8 cellular contexts compared by ENCODE assay signal in genomic region chr12:64404470-64405446, GRCh38. TPM values are rescaled to one million over a fixed set of nuclear protein-coding genes. Genes with fewer than 3 reads are reported as not detected.
DNase-seq lines count a peak whose midpoint lies in the region; ATAC-seq and TF ChIP-seq lines count a peak whose summit lies in the region.

No MANE protein-coding gene starts in this region.

- H3K36me3 Mint-ChIP-seq in progenitor cell of endocrine pancreas (ENCODE audit: insufficient read depth), result no peaks in the 10 kb centered on the region

- H3K36me3 ChIP-seq in DND-41 (ENCODE audit: insufficient read depth, low read length) (peaks cover 21% of the 10 kb centered on the region), HUES6 (ENCODE audit: control insufficient read depth, insufficient read depth, low read length) (peaks cover 8% of the 10 kb centered on the region), aorta (ENCODE audit: control insufficient read depth in 1 of 2, insufficient read depth in 2 of 2, low read length in 1 of 2) (no peaks in the 10 kb centered on the region)

- H3K27ac Mint-ChIP-seq in progenitor cell of endocrine pancreas, result peak overlapping the region; percentile 99

- peak overlapping the region; percentile 97 for H3K4me3 Mint-ChIP-seq in progenitor cell of endocrine pancreas (ENCODE audit: low read depth)

- H3K4me1 ChIP-seq in DND-41 (ENCODE audit: insufficient read depth, low read length) (peaks cover 42% of the 10 kb centered on the region), HUES6 (ENCODE audit: control insufficient read depth, insufficient read depth, low read length) (peaks cover 13% of the 10 kb centered on the region; the same call in 1 of the 2 replicates), aorta (ENCODE audit: control insufficient read depth in 1 of 2, insufficient read depth in 2 of 2, low read length in 2 of 2) (no peaks in the 10 kb centered on the region)

- H3K4me1 Mint-ChIP-seq in progenitor cell of endocrine pancreas (ENCODE audit: low read depth), result peaks cover 7% of the 10 kb centered on the region

- peak overlapping the region; percentile 96 for H3K9ac ChIP-seq in DND-41 (ENCODE audit: low read depth, low read length)
- H3K9ac ChIP-seq in HUES6 (ENCODE audit: low read length), result peak overlapping the region; percentile 99

- no peaks in the 10 kb centered on the region for H3K9me3 Mint-ChIP-seq in progenitor cell of endocrine pancreas (ENCODE audit: low read depth)

- no peaks in the 10 kb centered on the region for H3K27me3 Mint-ChIP-seq in progenitor cell of endocrine pancreas

- no peak for TF ChIP-seq CTCF in DND-41 (IDR thresholded peaks at IDR 0.05; ENCODE audit: borderline replicate concordance, extremely low read depth, low read length, poor library complexity, severe bottlenecking)
- no peak for TF ChIP-seq CTCF in progenitor cell of endocrine pancreas (IDR thresholded peaks at IDR 0.05; ENCODE audit: unreplicated experiment)

- H2AFZ ChIP-seq in DND-41 (ENCODE audit: low read depth, low read length), result peak overlapping the region; percentile 82

- no peaks in the 10 kb centered on the region for H3K9me3 ChIP-seq in DND-41 (ENCODE audit: insufficient read depth, low read length, severe bottlenecking)
- H3K9me3 ChIP-seq in HUES6 (ENCODE audit: control insufficient read depth, insufficient read depth, low read depth, low read length), result no peaks in the 10 kb centered on the region
- no peaks in the 10 kb centered on the region for H3K9me3 ChIP-seq in aorta (ENCODE audit: control insufficient read depth, low read length)

- no peaks in the 10 kb centered on the region for H3K27me3 ChIP-seq in DND-41 (ENCODE audit: insufficient read depth, low read length, poor library complexity)
- no peaks in the 10 kb centered on the region for H3K27me3 ChIP-seq in HUES6 (ENCODE audit: control insufficient read depth, insufficient read depth, low read length)
- no peaks in the 10 kb centered on the region for H3K27me3 ChIP-seq in aorta (ENCODE audit: control insufficient read depth in 1 of 2, insufficient read depth in 2 of 2, low read length in 1 of 2)

- intact Hi-C loops in left cardiac atrium (cut with DNase I), result no loop called here
- intact Hi-C loops in aorta (cut with DNase I), result loop anchor here (5.0 to 10.0 kb wide), 2 partner anchors 48 to 570 kb away; partner anchors contain the start of gene TBK1 (in 1 of the 2)

- peak; percentile 66 for ATAC-seq in DND-41 (ENCODE audit: insufficient read depth, low read depth)
- ATAC-seq in GM21381 (IDR thresholded peaks at IDR 0.05; ENCODE audit: unreplicated experiment), result peak; percentile 29
- ATAC-seq in left cardiac atrium, result peak; percentile 56 to 69
- ATAC-seq in aorta (ENCODE audit: low FRiP score), result peak; percentile 77

- peak overlapping the region; percentile 99 for H3K27ac ChIP-seq in DND-41 (ENCODE audit: low read length)
- peak overlapping the region; percentile 98 for H3K27ac ChIP-seq in HUES6 (ENCODE audit: low read depth, low read length)
- H3K27ac ChIP-seq in adipose tissue (ENCODE audit: low read depth, low read length), result peak overlapping the region; percentile 82
- peak overlapping the region; percentile 73 to 89 for H3K27ac ChIP-seq in aorta (ENCODE audit: low read depth in 1 of 2, low read length in 2 of 2)

- H3K4me3 ChIP-seq in DND-41 (ENCODE audit: low read depth in 1 of 2, low read length in 2 of 2) (peak overlapping the region; percentile 55 to 77), HUES6 (ENCODE audit: low read depth, low read length) (peak overlapping the region; percentile 84), aorta (ENCODE audit: low read length in 2 of 2) (peak overlapping the region; percentile 31 to 83)

- WGBS in adipose tissue, 3 donors, result 0 to 1% (median 0%) methylated on average over 61 to 85 of the region's 85 CpGs
- 1% methylated on average over 67 to 85 of the region's 85 CpGs for WGBS in aorta, 2 donors

- DNase-seq in DND-41 (peak; percentile 88), SW 1271 (lab: John Stamatoyannopoulos, UW) (peak; percentile 8 to 71), left cardiac atrium (peak; percentile 70), progenitor cell of endocrine pancreas (ENCODE audit: low spot score, unreplicated experiment) (no peak), aorta (peak; percentile 78 to 88)

- peaks cover 7% of the 10 kb centered on the region; the same call in 1 of the 2 replicates for H4K20me1 ChIP-seq in DND-41 (ENCODE audit: insufficient read depth, low read length)

- peak overlapping the region; percentile 62 for H3K4me2 ChIP-seq in DND-41 (ENCODE audit: insufficient read depth, low read length)

- H3K79me2 ChIP-seq in DND-41 (ENCODE audit: insufficient read depth, low read length), result peaks cover 54% of the 10 kb centered on the region

RNA-seq across cellular contexts. Expression of gene XPOT, which starts 0.6 kb away (rescaled TPM):
- polyA plus RNA-seq in adipose tissue (10 to 100 TPM; 14.7 to 31.3 (median 21.4) TPM), aorta (10 to 100 TPM; 18.2 to 22.9 TPM)
- total RNA-seq in left cardiac atrium (10 to 100 TPM; 31.8 to 38.2 TPM), progenitor cell of endocrine pancreas (65.4 and 73.6 TPM in 2 replicates), aorta (10 to 100 TPM; 49.7 to 53.9 TPM)

RNA-seq across cellular contexts. Expression of gene C12orf56, which starts 14.2 kb away (rescaled TPM):
- not detected for polyA plus RNA-seq in adipose tissue
- total RNA-seq in left cardiac atrium, result not detected
- total RNA-seq in progenitor cell of endocrine pancreas, result 0.84 and 1.00 TPM in 2 replicates
- total RNA-seq in aorta, result not detected
- polyA plus RNA-seq in aorta, result under 1 TPM in 1 of 2 donors, not detected in 1; 0.25 TPM

RNA-seq across cellular contexts. Expression of gene TBK1, which starts 47.2 kb away (rescaled TPM):
- polyA plus RNA-seq in adipose tissue (10 to 100 TPM in 2 of 3 donors, 1 to 10 TPM in 1; 4.1 to 17.4 (median 11.1) TPM), aorta (10 to 100 TPM; 10.9 to 19.1 TPM)
- total RNA-seq in left cardiac atrium (10 to 100 TPM; 12.2 to 13.2 TPM), progenitor cell of endocrine pancreas (20.2 and 20.4 TPM in 2 replicates), aorta (10 to 100 TPM; 25.9 to 32.8 TPM)

Comparison
In these comparisons a context has a peak if more than half of its experiments do, and no peak if none do; other contexts are left out.
1. intact Hi-C loops: an anchor here in aorta (5.0 to 10.0 kb wide); none called in left cardiac atrium.